In the genomic region with DNA sequence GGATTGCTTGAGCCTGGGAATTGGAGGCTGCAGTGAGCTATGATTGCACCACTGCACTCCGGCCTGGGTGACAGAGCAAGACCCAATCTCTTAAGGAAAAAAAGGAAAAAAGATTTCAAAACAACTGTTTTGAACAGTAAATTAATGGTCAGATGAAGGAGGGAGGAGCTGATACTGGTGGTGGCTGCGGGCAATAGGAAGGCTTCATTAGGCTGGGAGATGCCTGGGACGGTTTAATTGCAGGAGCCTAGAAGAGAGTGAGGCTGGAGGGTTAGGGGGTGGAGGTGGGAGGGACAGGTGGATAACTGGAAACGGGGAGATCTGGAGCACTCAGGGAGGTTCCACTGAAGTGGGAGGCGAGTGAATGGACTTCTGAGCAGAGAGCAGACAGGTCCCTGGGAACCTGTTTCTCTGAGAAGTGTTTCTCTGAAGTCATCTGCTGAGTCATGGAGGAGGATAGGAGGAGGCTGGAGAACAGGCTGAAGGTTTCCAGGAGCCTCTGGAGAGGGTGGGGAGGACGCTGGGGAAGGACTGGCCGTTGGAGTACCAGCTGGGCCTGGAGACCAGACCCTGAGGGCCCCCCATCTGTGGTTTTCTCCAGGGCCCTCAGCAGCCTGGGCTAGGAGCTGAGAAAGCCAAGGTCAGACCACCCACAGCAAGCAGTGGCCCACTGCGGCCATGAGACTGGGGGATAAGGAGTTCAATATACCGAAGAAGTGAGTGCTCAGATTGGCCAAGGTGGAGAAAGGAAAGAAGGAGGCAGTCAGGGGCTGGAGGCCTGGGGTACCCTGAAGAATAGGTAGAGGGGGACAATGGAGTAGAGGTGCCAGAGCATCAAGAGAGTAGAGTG, we compare ENCODE assay signal across 11 cellular contexts. TPM values are rescaled to one million over a fixed set of nuclear protein-coding genes. Genes with fewer than 3 reads are reported as not detected.
A peak's percentile ranks its signal among the peaks of the same experiment; 100 is the strongest.
DNase-seq lines count a peak whose midpoint lies in the region; ATAC-seq, FAIRE-seq and TF ChIP-seq lines count a peak whose summit lies in the region.
"Had no signal": no experiment of that assay in that cellular context is flagged by ENCODE, and none has a peak within 500 bp of the region (broad histone marks: within the 10 kb centered on the region; RNA-seq: fewer than 3 reads in every experiment).

No MANE protein-coding gene starts in this region.

- H3K27ac ChIP-seq in C4-2B = peak overlapping the region; percentile 1; the same call in 1 of the 2 replicates
- no peak overlapping the region for H3K27ac ChIP-seq in prostate gland
- H3K27ac ChIP-seq: upper lobe of left lung had no signal

- no peaks in the 10 kb centered on the region for H3K4me1 ChIP-seq in prostate gland (replicated peaks)

- FAIRE-seq in bronchial epithelial cell (lab: Jason Lieb, UNC) = no peak

- intact Hi-C loops in prostate gland (cut with DNase I) = no loop called here

- H3K4me3 ChIP-seq in bronchial epithelial cell (ENCODE audit: low read depth, low read length) (no peak overlapping the region), prostate gland (no peak overlapping the region)
- H3K4me3 ChIP-seq: upper lobe of left lung had no signal

- no peaks in the 10 kb centered on the region for H3K36me3 ChIP-seq in bronchial epithelial cell (ENCODE audit: control insufficient read depth, insufficient read depth, low read length)
- H3K36me3 ChIP-seq in prostate gland = no peaks in the 10 kb centered on the region
- H3K36me3 ChIP-seq: upper lobe of left lung had no signal

- ATAC-seq in HG02973 (IDR thresholded peaks at IDR 0.05; ENCODE audit: unreplicated experiment) = no peak

- H3K27me3 ChIP-seq in bronchial epithelial cell (ENCODE audit: control insufficient read depth, insufficient read depth, low read length) = no peaks in the 10 kb centered on the region
- no peaks in the 10 kb centered on the region for H3K27me3 ChIP-seq in prostate gland (replicated peaks; ENCODE audit: insufficient read depth)
- H3K27me3 ChIP-seq: upper lobe of left lung had no signal

- no peak for TF ChIP-seq CTCF in C4-2B (conservative IDR thresholded peaks at IDR 0.05)
- no peak for TF ChIP-seq CTCF in bronchial epithelial cell (IDR thresholded peaks at IDR 0.05; ENCODE audit: insufficient read depth, low read length, severe bottlenecking)
- TF ChIP-seq CTCF in prostate gland (IDR thresholded peaks at IDR 0.05) = no peak

- TF ChIP-seq POLR2A in prostate gland (IDR thresholded peaks at IDR 0.05) = no peak

- 72% methylated on average over 9 of the region's 9 CpGs for WGBS in prostate gland

- DNase-seq in LHCN-M2 (ENCODE audit: low read depth) (peak; percentile 35), bronchial epithelial cell (ENCODE audit: low read depth) (peak; percentile 89), mucosa of gallbladder (ENCODE audit: low spot score) (peak; percentile 42), NCI-H2227 (lab: John Stamatoyannopoulos, UW; ENCODE audit: unreplicated experiment) (no peak), prostate gland (ENCODE audit: low spot score) (no peak), T-helper 2 cell (no peak)
- DNase-seq: DMS79 treated with DMSO at 0.1 percent for 48 hours, NCI-H510A treated with DMSO at 0.1 percent for 48 hours had no signal

- H3K9me3 ChIP-seq in prostate gland = no peaks in the 10 kb centered on the region
- H3K9me3 ChIP-seq: upper lobe of left lung had no signal

RNA-seq across cellular contexts. Expression of a gene that starts 14.4 kb away (rescaled TPM):
- total RNA-seq in LHCN-M2 (2014; rRNA removed) (130 and 167 TPM in 2 replicates), bronchial epithelial cell (112 and 142 TPM in 2 replicates), mucosa of gallbladder (95.4 TPM), prostate gland (10 to 100 TPM; 49.1 to 80.2 TPM)
- 152 TPM for polyA plus RNA-seq in LHCN-M2 (2012)

RNA-seq across cellular contexts. Expression of a gene that starts 36.3 kb away (rescaled TPM):
- 0.29 and 0.71 TPM in 2 replicates for total RNA-seq in LHCN-M2 (2014; rRNA removed)
- 0.75 TPM for polyA plus RNA-seq in LHCN-M2 (2012)
- 0.79 and 1.3 TPM in 2 replicates for total RNA-seq in bronchial epithelial cell
- 0.40 TPM for total RNA-seq in mucosa of gallbladder
- total RNA-seq in prostate gland = 1 to 10 TPM in 1 of 2 donors, not detected in 1; 1.0 TPM

RNA-seq across cellular contexts. Expression of a gene that starts 51.5 kb away (rescaled TPM):
- total RNA-seq in LHCN-M2 (2014; rRNA removed) (2.7 TPM in 1 of 2 replicates, not detected in the other), bronchial epithelial cell (12.8 and 26.1 TPM in 2 replicates), mucosa of gallbladder (5.6 TPM), prostate gland (1 to 10 TPM in 1 of 2 donors, under 1 TPM in 1; 0.80 to 4.5 TPM)
- 12.6 TPM for polyA plus RNA-seq in LHCN-M2 (2012)

Comparison
In these comparisons a context has a peak if more than half of its experiments do, and no peak if none do; other contexts are left out.
1. DNase-seq: peak in LHCN-M2 (single experiment), bronchial epithelial cell (single experiment) and mucosa of gallbladder (single experiment); none in NCI-H2227 (single experiment), prostate gland (single experiment) and T-helper 2 cell (0 of 5).